In the genomic region with DNA sequence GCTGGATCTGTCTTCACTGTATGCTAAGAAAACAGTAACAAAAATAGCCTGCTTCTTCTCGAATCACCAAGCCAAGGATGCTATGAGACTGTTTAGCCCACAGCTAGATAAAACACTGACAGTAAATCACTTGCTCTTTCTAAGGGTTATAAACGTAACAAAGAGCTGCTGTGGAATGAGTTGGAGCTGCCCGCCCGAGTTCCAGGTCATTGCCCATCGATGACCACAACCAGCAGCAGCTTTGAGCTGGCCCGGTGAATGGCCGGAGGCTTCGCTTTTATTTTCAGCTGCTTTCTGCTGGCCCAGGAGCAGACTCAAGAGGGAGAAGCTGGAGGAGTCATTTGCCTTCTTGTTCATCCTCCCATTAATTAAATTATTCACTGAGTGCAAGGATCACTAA, we compare ENCODE assay signal across 20 cellular contexts.
"Had no signal": no experiment of that assay in that cellular context is flagged by ENCODE, and none has a peak within 500 bp of the region (broad histone marks: within the 10 kb centered on the region; RNA-seq: fewer than 3 reads in every experiment).

No MANE protein-coding gene starts in this region.

- DNase-seq: colonic mucosa; dermis blood vessel endothelial cell; effector CD4-positive, alpha-beta T cell; erythroblast; foreskin keratinocyte; heart right ventricle; hypothalamus; left cardiac atrium; left ventricle myocardium superior; naive B cell; psoas muscle; spleen; stimulated activated CD4-positive, alpha-beta T cell treated with anti-CD3 and anti-CD28 coated beads, Interleukin-15, amount 100 ng/mL, for 24 hours; stimulated activated CD4-positive, alpha-beta T cell treated with anti-CD3 and anti-CD28 coated beads, Interleukin-1b, Interleukin-23, amount 100 ng/mL, for 48 hours; stimulated activated CD4-positive, alpha-beta T cell treated with anti-CD3 and anti-CD28 coated beads, Interleukin-4, amount 100 ng/mL, for 4 hours; stimulated activated naive B cell treated with anti-CD40 and anti-IgM and Interleukin-4, amounts not matched to agents 10 μg/mL and 1 μg/mL and 100 μg/mL, for 72 hours; stimulated activated naive CD8-positive, alpha-beta T cell treated with anti-CD3 and anti-CD28 coated beads, Interleukin-15, amount 100 ng/mL, for 72 hours; testis; upper lobe of right lung had no signal

- ATAC-seq: foreskin keratinocyte; heart right ventricle; left cardiac atrium; left ventricle myocardium superior; psoas muscle; sciatic nerve; stimulated activated naive B cell treated with anti-CD40 and anti-IgM and Interleukin-4, amounts not matched to agents 10 μg/mL and 1 μg/mL and 100 μg/mL, for 72 hours; stimulated activated naive CD8-positive, alpha-beta T cell treated with anti-CD3 and anti-CD28 coated beads, Interleukin-15, amount 100 ng/mL, for 72 hours; upper lobe of right lung had no signal
